In the genomic region with DNA sequence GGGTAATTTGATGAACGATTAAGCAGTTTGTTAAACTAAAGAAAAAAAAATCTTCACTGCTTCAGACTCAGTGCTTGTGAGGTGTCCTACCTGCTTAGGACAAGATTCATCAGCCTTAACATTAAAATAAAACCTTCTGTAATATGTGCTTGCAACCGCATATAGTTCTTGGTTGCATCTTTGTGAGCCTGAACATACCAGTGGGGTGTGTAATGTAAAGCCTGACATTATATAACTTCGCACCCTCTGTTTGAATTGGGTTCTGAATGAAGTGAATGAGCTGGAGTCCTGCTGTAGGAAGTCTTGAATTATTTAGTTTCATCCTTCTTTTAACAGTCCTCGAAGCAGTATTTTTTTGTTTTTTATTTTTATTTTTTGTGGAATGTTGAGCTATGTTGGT, we compare ENCODE assay signal across 8 cellular contexts. TPM values are rescaled to one million over a fixed set of nuclear protein-coding genes. Genes with fewer than 3 reads are reported as not detected.
DNase-seq lines count a peak whose midpoint lies in the region; ATAC-seq and TF ChIP-seq lines count a peak whose summit lies in the region.

No MANE protein-coding gene starts in this region.

- H4K20me1 ChIP-seq in Loucy (ENCODE audit: insufficient read depth, low read length, poor library complexity, severe bottlenecking), result peaks cover 48% of the 10 kb centered on the region
- H4K20me1 ChIP-seq in neural cell (ENCODE audit: insufficient read depth), result no peaks in the 10 kb centered on the region

- no peak overlapping the region for H3K27ac Mint-ChIP-seq in CD8-positive, alpha-beta T cell
- H3K27ac Mint-ChIP-seq in chondrocyte (ENCODE audit: unreplicated experiment), result peak overlapping the region; percentile 27

- POLR2A ChIA-PET in CD8-positive, alpha-beta T cell (lab: Charles Lee), result interaction anchor here (0.6 to 1.2 kb wide), 2 partner anchors 23 to 891 kb away, joined by 3 to 4 read pairs; no protein-coding TSS in a partner anchor

- intact Hi-C loops in CD8-positive, alpha-beta T cell (cut with DNase I, micrococcal nuclease), result loop anchor here in 1 of 2 experiments (10.0 kb wide), 2 partner anchors 49 to 1959 kb away; partner anchors contain the start of gene RP2

- no peaks in the 10 kb centered on the region for H3K9me3 ChIP-seq in CD8-positive, alpha-beta T cell (ENCODE audit: low read length)
- H3K9me3 ChIP-seq in Loucy (ENCODE audit: insufficient read depth, low read depth, low read length) (no peaks in the 10 kb centered on the region), neural cell (ENCODE audit: low read length) (no peaks in the 10 kb centered on the region)

- H3K36me3 ChIP-seq in CD8-positive, alpha-beta T cell (ENCODE audit: insufficient read depth, low read length), result no peaks in the 10 kb centered on the region
- H3K36me3 ChIP-seq in Loucy (ENCODE audit: insufficient read depth, low read length), result no peaks in the 10 kb centered on the region
- H3K36me3 ChIP-seq in neural cell (ENCODE audit: insufficient read depth, low read length), result no peaks in the 10 kb centered on the region

- H3K4me1 ChIP-seq in CD8-positive, alpha-beta T cell (ENCODE audit: insufficient read depth, low read length), result peaks cover 25% of the 10 kb centered on the region
- peaks cover 6% of the 10 kb centered on the region for H3K4me1 ChIP-seq in Loucy (ENCODE audit: insufficient read depth, low read length, poor library complexity, severe bottlenecking)

- no peaks in the 10 kb centered on the region for H3K27me3 Mint-ChIP-seq in CD8-positive, alpha-beta T cell (ENCODE audit: low read depth)
- no peaks in the 10 kb centered on the region for H3K27me3 Mint-ChIP-seq in chondrocyte (ENCODE audit: low read depth)

- CTCF ChIA-PET in CD8-positive, alpha-beta T cell (lab: Charles Lee), result interaction anchor here (1.0 to 2.4 kb wide), 2 partner anchors 18 to 193 kb away, joined by 5 to 7 read pairs; no protein-coding TSS in a partner anchor

- H3K36me3 Mint-ChIP-seq in CD8-positive, alpha-beta T cell, result peaks cover 9% of the 10 kb centered on the region
- H3K36me3 Mint-ChIP-seq in chondrocyte (ENCODE audit: low read depth), result no peaks in the 10 kb centered on the region

- no peak for ATAC-seq in CD8-positive, alpha-beta T cell
- no peak for ATAC-seq in HG02973 (IDR thresholded peaks at IDR 0.05; ENCODE audit: unreplicated experiment)
- ATAC-seq in GM18519 (IDR thresholded peaks at IDR 0.05; ENCODE audit: low FRiP score, unreplicated experiment), result no peak
- no peak for ATAC-seq in GM18520 (IDR thresholded peaks at IDR 0.05; ENCODE audit: unreplicated experiment)

- TF ChIP-seq EP300 in neural cell (conservative IDR thresholded peaks at IDR 0.05; ENCODE audit: poor library complexity, severe bottlenecking), result no peak

- no peak for TF ChIP-seq RAD21 in neural cell (conservative IDR thresholded peaks at IDR 0.05)

- H3K4me2 ChIP-seq in Loucy (ENCODE audit: low read depth, low read length, poor library complexity, severe bottlenecking), result peak overlapping the region; percentile 91
- H3K4me2 ChIP-seq in neural cell (ENCODE audit: low read length), result peak overlapping the region; percentile 35

- H3K4me3 Mint-ChIP-seq in CD8-positive, alpha-beta T cell, result peak overlapping the region; percentile 64
- peak overlapping the region; percentile 88 for H3K4me3 Mint-ChIP-seq in chondrocyte (ENCODE audit: unreplicated experiment)

- H2AFZ ChIP-seq in Loucy (ENCODE audit: low read length) (no peak overlapping the region), neural cell (ENCODE audit: low read depth, low read length) (no peak overlapping the region)

- H3K4me3 ChIP-seq in CD8-positive, alpha-beta T cell (ENCODE audit: low read depth, low read length), result no peak overlapping the region
- peak overlapping the region; percentile 100 for H3K4me3 ChIP-seq in Loucy (ENCODE audit: low read length, poor library complexity, severe bottlenecking)
- H3K4me3 ChIP-seq in neural cell (ENCODE audit: low read length), result peak overlapping the region; percentile 85

- H3K27ac ChIP-seq in CD8-positive, alpha-beta T cell (ENCODE audit: low read depth, low read length), result no peak overlapping the region
- H3K27ac ChIP-seq in neural cell (ENCODE audit: low read length), result no peak overlapping the region

- TF ChIP-seq CTCF in CD8-positive, alpha-beta T cell (IDR thresholded peaks at IDR 0.05), result no peak
- TF ChIP-seq CTCF in Loucy (conservative IDR thresholded peaks at IDR 0.05; ENCODE audit: low read length) (no peak), chondrocyte (IDR thresholded peaks at IDR 0.05) (no peak), neural cell (IDR thresholded peaks at IDR 0.05; ENCODE audit: poor library complexity, severe bottlenecking) (no peak)

- H3K9ac ChIP-seq in Loucy (ENCODE audit: low read depth, low read length, poor library complexity, severe bottlenecking), result peak overlapping the region; percentile 98
- H3K9ac ChIP-seq in neural cell (ENCODE audit: low read length), result peak overlapping the region; percentile 20

- DNase-seq in CD8-positive, alpha-beta T cell, result no peak
- DNase-seq in chondrocyte (ENCODE audit: low spot score) (no peak), amygdala (lab: John Stamatoyannopoulos, UW) (no peak)

- H3K4me1 Mint-ChIP-seq in CD8-positive, alpha-beta T cell (ENCODE audit: low read depth), result peaks cover 34% of the 10 kb centered on the region
- peaks cover 24% of the 10 kb centered on the region for H3K4me1 Mint-ChIP-seq in chondrocyte (ENCODE audit: low read depth)

- no peaks in the 10 kb centered on the region for H3K9me3 Mint-ChIP-seq in CD8-positive, alpha-beta T cell
- no peaks in the 10 kb centered on the region for H3K9me3 Mint-ChIP-seq in chondrocyte (ENCODE audit: low read depth)

- no peaks in the 10 kb centered on the region for H3K27me3 ChIP-seq in CD8-positive, alpha-beta T cell (ENCODE audit: insufficient read depth, low read length)
- H3K27me3 ChIP-seq in Loucy (ENCODE audit: insufficient read depth, low read length, poor library complexity, severe bottlenecking), result no peaks in the 10 kb centered on the region
- no peaks in the 10 kb centered on the region for H3K27me3 ChIP-seq in neural cell (ENCODE audit: insufficient read depth, low read depth, low read length)

- peaks cover 89% of the 10 kb centered on the region for H3K79me2 ChIP-seq in Loucy (ENCODE audit: insufficient read depth, low read length)
- peaks cover 55% of the 10 kb centered on the region for H3K79me2 ChIP-seq in neural cell (replicated peaks; ENCODE audit: insufficient read depth, low read length)

- H3F3A ChIP-seq in Loucy (ENCODE audit: low read depth) (no peaks in the 10 kb centered on the region), neural cell (ENCODE audit: insufficient read depth, low read length, poor library complexity, severe bottlenecking) (no peaks in the 10 kb centered on the region)

- H3K9me2 ChIP-seq in Loucy (replicated peaks; ENCODE audit: low read depth, low read length) (no peaks in the 10 kb centered on the region), neural cell (ENCODE audit: insufficient read depth, low read length) (no peaks in the 10 kb centered on the region)

TF ChIP-seq in neural cell, 6 proteins besides CTCF, POLR2A, EP300 and RAD21:
- TF ChIP-seq POLR2AphosphoS5 (IDR thresholded peaks at IDR 0.05) (no peak), EZH2 (IDR thresholded peaks at IDR 0.05; ENCODE audit: borderline replicate concordance, insufficient read depth, low read length, poor library complexity, severe bottlenecking) (no peak), SMC3 (conservative IDR thresholded peaks at IDR 0.05; ENCODE audit: poor library complexity) (no peak), MXI1 (conservative IDR thresholded peaks at IDR 0.05; ENCODE audit: poor library complexity, severe bottlenecking) (no peak), TAF1 (IDR thresholded peaks at IDR 0.05; ENCODE audit: low read depth) (no peak)
- TF ChIP-seq, protein P1, sequence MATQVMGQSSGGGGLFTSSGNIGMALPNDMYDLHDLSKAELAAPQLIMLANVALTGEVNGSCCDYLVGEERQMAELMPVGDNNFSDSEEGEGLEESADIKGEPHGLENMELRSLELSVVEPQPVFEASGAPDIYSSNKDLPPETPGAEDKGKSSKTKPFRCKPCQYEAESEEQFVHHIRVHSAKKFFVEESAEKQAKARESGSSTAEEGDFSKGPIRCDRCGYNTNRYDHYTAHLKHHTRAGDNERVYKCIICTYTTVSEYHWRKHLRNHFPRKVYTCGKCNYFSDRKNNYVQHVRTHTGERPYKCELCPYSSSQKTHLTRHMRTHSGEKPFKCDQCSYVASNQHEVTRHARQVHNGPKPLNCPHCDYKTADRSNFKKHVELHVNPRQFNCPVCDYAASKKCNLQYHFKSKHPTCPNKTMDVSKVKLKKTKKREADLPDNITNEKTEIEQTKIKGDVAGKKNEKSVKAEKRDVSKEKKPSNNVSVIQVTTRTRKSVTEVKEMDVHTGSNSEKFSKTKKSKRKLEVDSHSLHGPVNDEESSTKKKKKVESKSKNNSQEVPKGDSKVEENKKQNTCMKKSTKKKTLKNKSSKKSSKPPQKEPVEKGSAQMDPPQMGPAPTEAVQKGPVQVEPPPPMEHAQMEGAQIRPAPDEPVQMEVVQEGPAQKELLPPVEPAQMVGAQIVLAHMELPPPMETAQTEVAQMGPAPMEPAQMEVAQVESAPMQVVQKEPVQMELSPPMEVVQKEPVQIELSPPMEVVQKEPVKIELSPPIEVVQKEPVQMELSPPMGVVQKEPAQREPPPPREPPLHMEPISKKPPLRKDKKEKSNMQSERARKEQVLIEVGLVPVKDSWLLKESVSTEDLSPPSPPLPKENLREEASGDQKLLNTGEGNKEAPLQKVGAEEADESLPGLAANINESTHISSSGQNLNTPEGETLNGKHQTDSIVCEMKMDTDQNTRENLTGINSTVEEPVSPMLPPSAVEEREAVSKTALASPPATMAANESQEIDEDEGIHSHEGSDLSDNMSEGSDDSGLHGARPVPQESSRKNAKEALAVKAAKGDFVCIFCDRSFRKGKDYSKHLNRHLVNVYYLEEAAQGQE (IDR thresholded peaks at IDR 0.05; ENCODE audit: borderline replicate concordance), result no peak

RNA-seq across cellular contexts. Expression of gene KDM6A, which starts 3.1 kb away (rescaled TPM):
- 10 to 100 TPM; 61.5 to 63.5 TPM for total RNA-seq in CD8-positive, alpha-beta T cell
- 13.6 to 16.8 TPM (median 14.4 TPM) in 3 replicates for total RNA-seq in chondrocyte
- 25.1 and 31.0 TPM in 2 replicates for polyA plus RNA-seq in neural cell
- polyA minus RNA-seq in neural cell, result 55.0 and 68.4 TPM in 2 replicates

RNA-seq across cellular contexts. Expression of gene DUSP21, which starts 32.3 kb away (rescaled TPM):
- total RNA-seq in CD8-positive, alpha-beta T cell, result not detected
- total RNA-seq in chondrocyte, result not detected in 3 replicates
- polyA plus RNA-seq in neural cell, result not detected in 2 replicates
- not detected in 2 replicates for polyA minus RNA-seq in neural cell
